21 cellular contexts compared by ENCODE assay signal in the genomic region with DNA sequence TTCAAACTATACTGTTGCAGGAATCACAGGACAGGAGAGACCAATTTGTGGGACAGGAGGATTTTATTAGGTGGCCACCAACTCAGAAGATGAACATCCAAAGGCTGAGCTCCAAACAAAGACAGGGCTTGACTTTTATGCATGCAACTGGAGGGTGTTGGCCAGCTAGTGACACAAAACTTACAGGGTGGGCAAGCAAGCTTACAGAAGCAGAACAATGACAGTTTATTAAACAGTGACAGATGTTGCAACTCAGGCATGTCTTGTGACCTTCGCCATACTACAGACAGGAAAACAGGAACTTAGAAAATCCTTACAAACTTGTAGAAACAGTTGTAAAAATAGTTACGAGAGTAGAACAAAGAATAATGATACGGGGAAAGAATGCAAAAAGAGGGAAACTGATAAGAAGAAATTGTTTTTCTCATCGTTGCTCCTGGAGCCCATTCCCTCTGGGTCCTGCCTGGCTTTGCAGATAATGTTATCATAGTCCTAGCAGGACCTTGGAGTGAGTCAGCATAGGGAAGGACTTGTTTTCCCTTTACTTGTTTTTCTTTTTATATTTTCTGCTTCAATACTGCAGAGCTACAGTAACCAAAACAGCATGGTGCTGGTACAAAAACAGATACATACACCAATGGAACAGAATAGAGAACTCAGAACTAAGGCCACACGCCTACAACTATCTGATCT.
DNase-seq lines count a peak whose midpoint lies in the region; ATAC-seq, FAIRE-seq and TF ChIP-seq lines count a peak whose summit lies in the region.
"Had no signal": no experiment of that assay in that cellular context is flagged by ENCODE, and none has a peak within 500 bp of the region (broad histone marks: within the 10 kb centered on the region; RNA-seq: fewer than 3 reads in every experiment).

No MANE protein-coding gene starts in this region.

- FAIRE-seq in GM12878 (lab: Jason Lieb, UNC): no peak
- FAIRE-seq: colon, urothelium cell line had no signal

- TF ChIP-seq RAD21 in GM12878 (IDR thresholded peaks at IDR 0.05; ENCODE audit: insufficient read depth, low read depth, low read length): no peak

- H3K4me1 ChIP-seq in GM12878 (ENCODE audit: control insufficient read depth, insufficient read depth, low read length) (no peaks in the 10 kb centered on the region), neuronal stem cell (ENCODE audit: control insufficient read depth in 2 of 2, insufficient read depth in 1 of 2, low read depth in 1 of 2, low read length in 2 of 2) (no peaks in the 10 kb centered on the region), ascending aorta (no peaks in the 10 kb centered on the region), Caco-2 (peaks cover 5% of the 10 kb centered on the region; the same call in 1 of the 2 replicates)
- H3K4me1 ChIP-seq: gastrocnemius medialis, sigmoid colon had no signal

- WGBS in GM12878 (ENCODE audit: insufficient coverage, insufficient replicate concordance, low lambda C conversion rate, missing lambda C conversion rate): 15% methylated on average over 5 of the region's 5 CpGs
- no CpG with 5 or more reads among the region's 5 CpGs for WGBS in neuronal stem cell (ENCODE audit: extremely low coverage in 2 of 2, insufficient read length in 2 of 2, insufficient replicate concordance in 1 of 2), 2 donors

- no peak overlapping the region for H3K27ac Mint-ChIP-seq in Caco-2 (ENCODE audit: unreplicated experiment)
- H3K27ac Mint-ChIP-seq: activated CD8-positive, alpha-beta T cell treated with anti-CD3 and anti-CD28 coated beads for 36 hours; activated naive CD8-positive, alpha-beta T cell; activated T-cell treated with anti-CD3 and anti-CD28 coated beads, Interleukin-2, amount 50 U/mL, for 24 hours; stimulated activated naive CD8-positive, alpha-beta T cell treated with anti-CD3 and anti-CD28 coated beads, Interleukin-15, Interleukin-2, amounts not matched to agents 100 ng/mL and 50 ng/mL, for 24 hours; WTC11 had no signal

- peaks cover 9% of the 10 kb centered on the region for H3K9me3 Mint-ChIP-seq in Caco-2 (ENCODE audit: unreplicated experiment)
- H3K9me3 Mint-ChIP-seq: stimulated activated naive CD8-positive, alpha-beta T cell treated with anti-CD3 and anti-CD28 coated beads, Interleukin-15, Interleukin-2, amounts not matched to agents 100 ng/mL and 50 ng/mL, for 24 hours had no signal

- H3K23ac ChIP-seq in neuronal stem cell (ENCODE audit: low read depth, low read length, poor library complexity): no peak overlapping the region

- no peak overlapping the region for H3K4me3 Mint-ChIP-seq in Caco-2 (ENCODE audit: unreplicated experiment)
- H3K4me3 Mint-ChIP-seq: activated CD8-positive, alpha-beta T cell treated with anti-CD3 and anti-CD28 coated beads for 36 hours; activated naive CD8-positive, alpha-beta T cell; activated T-cell treated with anti-CD3 and anti-CD28 coated beads, Interleukin-2, amount 50 U/mL, for 24 hours; stimulated activated naive CD8-positive, alpha-beta T cell treated with anti-CD3 and anti-CD28 coated beads, Interleukin-15, Interleukin-2, amounts not matched to agents 100 ng/mL and 50 ng/mL, for 24 hours; WTC11 had no signal

- CTCF ChIA-PET in GM12878 (lab: Yijun Ruan, JAX) (interaction anchor here (0.6 kb wide), 1 partner anchor 397 kb away, joined by 3 read pairs; no protein-coding TSS in a partner anchor), Caco-2 (lab: Charles Lee) (no interaction called here)

- DNase-seq in CD1c-positive myeloid dendritic cell (ENCODE audit: extremely low spot score): peak; percentile 80
- DNase-seq in NB4 (ENCODE audit: low read depth): peak; percentile 95
- DNase-seq in GM12878 (ENCODE audit: low read depth, low spot score): no peak
- DNase-seq in neuronal stem cell (ENCODE audit: low spot score): no peak
- DNase-seq in NCI-H748 treated with DMSO at 0.1 percent for 48 hours (lab: John Stamatoyannopoulos, UW): no peak
- DNase-seq in ascending aorta (ENCODE audit: low spot score in 2 of 2): no peak
- no peak for DNase-seq in Caco-2
- DNase-seq: activated CD8-positive, alpha-beta T cell treated with anti-CD3 and anti-CD28 coated beads for 36 hours; activated T-cell treated with anti-CD3 and anti-CD28 coated beads, Interleukin-2, amount 50 U/mL, for 24 hours; gastrocnemius medialis; left cardiac atrium; NCI-H1436 treated with DMSO at 0.1 percent for 48 hours; nucleus accumbens; sigmoid colon; stimulated activated CD4-positive, alpha-beta T cell treated with anti-CD3 and anti-CD28 coated beads, Interleukin-1b, Interleukin-23, amount 100 ng/mL, for 48 hours had no signal

- SMC1A ChIA-PET in GM12878 (lab: Charles Lee; ENCODE audit: uncharacterized antibody, unreplicated experiment): interaction anchor here (0.8 kb wide), 1 partner anchor 19 kb away, joined by 3 read pairs; no protein-coding TSS in a partner anchor

- no peak for TF ChIP-seq POLR2A in NB4 (IDR thresholded peaks at IDR 0.05; ENCODE audit: extremely low read depth, insufficient read length)
- TF ChIP-seq POLR2A in GM12878 (IDR thresholded peaks at IDR 0.05; ENCODE audit: low read depth, low read length): no peak

- no peak overlapping the region for H2BK5ac ChIP-seq in neuronal stem cell (ENCODE audit: low read length)

- POLR2A ChIA-PET in GM12878 (lab: Charles Lee) (no interaction called here), Caco-2 (lab: Charles Lee) (no interaction called here)

- in situ Hi-C loops in GM12878 (cut with MboI): no loop called here

- TF ChIP-seq EP300 in GM12878 (IDR thresholded peaks at IDR 0.05; ENCODE audit: borderline replicate concordance in 1 of 2, control insufficient read depth in 1 of 2, low read depth in 2 of 2, low read length in 2 of 2): no peak

- H3K4me3 ChIP-seq in NB4 (ENCODE audit: low read depth, low read length): peak overlapping the region; percentile 25
- H3K4me3 ChIP-seq in GM12878: no peak overlapping the region
- no peak overlapping the region for H3K4me3 ChIP-seq in neuronal stem cell (ENCODE audit: low read length in 2 of 2)
- H3K4me3 ChIP-seq in ascending aorta: no peak overlapping the region
- H3K4me3 ChIP-seq in Caco-2 (ENCODE audit: low read depth, low read length): no peak overlapping the region
- H3K4me3 ChIP-seq: gastrocnemius medialis, sigmoid colon had no signal

- no peak overlapping the region for H2AFZ ChIP-seq in GM12878 (ENCODE audit: control insufficient read depth, low read depth, low read length)
- peak overlapping the region; percentile 13 for H2AFZ ChIP-seq in neuronal stem cell (ENCODE audit: low read length)

- H3K4ac ChIP-seq in neuronal stem cell (ENCODE audit: low read length): no peak overlapping the region

- H2BK120ac ChIP-seq in neuronal stem cell (ENCODE audit: low read depth, low read length): no peak overlapping the region

- no peaks in the 10 kb centered on the region for H3K36me3 Mint-ChIP-seq in Caco-2 (ENCODE audit: insufficient read depth, unreplicated experiment)
- H3K36me3 Mint-ChIP-seq: activated naive CD8-positive, alpha-beta T cell; WTC11 had no signal

- H3K4me2 ChIP-seq in GM12878 (ENCODE audit: control insufficient read depth, insufficient read depth) (no peak overlapping the region), neuronal stem cell (ENCODE audit: insufficient read depth, low read length, poor library complexity, severe bottlenecking) (no peak overlapping the region)

- H3K4me1 Mint-ChIP-seq in Caco-2 (ENCODE audit: low read depth, unreplicated experiment): peaks cover 8% of the 10 kb centered on the region

- no peak overlapping the region for H3K18ac ChIP-seq in neuronal stem cell (ENCODE audit: low read length)

- H3K9ac ChIP-seq in GM12878 (ENCODE audit: control insufficient read depth, insufficient read depth, low read length) (no peak overlapping the region), neuronal stem cell (ENCODE audit: low read depth, low read length, poor library complexity) (no peak overlapping the region)

- H3K36me3 ChIP-seq in GM12878 (ENCODE audit: control insufficient read depth in 2 of 2, insufficient read depth in 2 of 2, low read length in 1 of 2) (no peaks in the 10 kb centered on the region), neuronal stem cell (replicated peaks in 1 of 2; ENCODE audit: control insufficient read depth in 2 of 2, insufficient read depth in 2 of 2, low read length in 2 of 2) (no peaks in the 10 kb centered on the region), ascending aorta (no peaks in the 10 kb centered on the region), Caco-2 (ENCODE audit: control insufficient read depth, insufficient read depth, low read length) (no peaks in the 10 kb centered on the region)
- H3K36me3 ChIP-seq: gastrocnemius medialis, sigmoid colon had no signal

- RAD21 ChIA-PET in GM12878 (lab: Charles Lee; ENCODE audit: unreplicated experiment): no interaction called here

- H3K27ac ChIP-seq in GM12878 (ENCODE audit: control insufficient read depth, insufficient read depth) (no peak overlapping the region), neuronal stem cell (replicated peaks; ENCODE audit: low read length) (no peak overlapping the region), ascending aorta (no peak overlapping the region)
- H3K27ac ChIP-seq: gastrocnemius medialis, sigmoid colon had no signal

- H3K79me1 ChIP-seq in neuronal stem cell (ENCODE audit: low read depth, low read length): no peaks in the 10 kb centered on the region

- H3K14ac ChIP-seq in neuronal stem cell (ENCODE audit: low read length): no peak overlapping the region

- H3K79me2 ChIP-seq in GM12878 (ENCODE audit: control insufficient read depth, insufficient read depth, low read length): no peaks in the 10 kb centered on the region

- H4K20me1 ChIP-seq in GM12878 (ENCODE audit: control insufficient read depth, insufficient read depth): no peaks in the 10 kb centered on the region

- H4K8ac ChIP-seq in neuronal stem cell (ENCODE audit: low read depth, low read length): no peak overlapping the region

- no peak overlapping the region for H2BK12ac ChIP-seq in neuronal stem cell (ENCODE audit: low read length)

- intact Hi-C loops in GM12878 (cut with micrococcal nuclease; ENCODE audit: unreplicated experiment): no loop called here
- intact Hi-C loops in ascending aorta (cut with DNase I): no loop called here
- intact Hi-C loops in Caco-2 (cut with micrococcal nuclease; ENCODE audit: unreplicated experiment): loop anchor here (10.0 kb wide), 1 partner anchor 63 kb away; no protein-coding TSS in a partner anchor

- no peak overlapping the region for H2AK5ac ChIP-seq in neuronal stem cell (ENCODE audit: low read depth, low read length)

- no peaks in the 10 kb centered on the region for H3K27me3 ChIP-seq in GM12878 (replicated peaks in 1 of 2; ENCODE audit: control insufficient read depth in 2 of 2, insufficient read depth in 2 of 2, low read length in 1 of 2)
- H3K27me3 ChIP-seq in neuronal stem cell (ENCODE audit: control insufficient read depth in 3 of 3, insufficient read depth in 3 of 3, low read depth in 1 of 3, low read length in 3 of 3): no peaks in the 10 kb centered on the region
- no peaks in the 10 kb centered on the region for H3K27me3 ChIP-seq in ascending aorta
- H3K27me3 ChIP-seq in Caco-2 (replicated peaks; ENCODE audit: control insufficient read depth, insufficient read depth, low read length): no peaks in the 10 kb centered on the region
- H3K27me3 ChIP-seq: gastrocnemius medialis, sigmoid colon had no signal

- peak; percentile 40; the same call in 1 of the 3 replicates for ATAC-seq in GM12878
- no peak for ATAC-seq in GM19463 (IDR thresholded peaks at IDR 0.05; ENCODE audit: unreplicated experiment)
- ATAC-seq: activated CD8-positive, alpha-beta T cell treated with anti-CD3 and anti-CD28 coated beads for 36 hours; gastrocnemius medialis; WTC11 had no signal

- H3K9me3 ChIP-seq in GM12878 (replicated peaks; ENCODE audit: control insufficient read depth, insufficient read depth, low read length) (no peaks in the 10 kb centered on the region), neuronal stem cell (replicated peaks in 1 of 2; ENCODE audit: control insufficient read depth in 2 of 2, insufficient read depth in 1 of 2, low read depth in 1 of 2, low read length in 2 of 2) (no peaks in the 10 kb centered on the region), ascending aorta (no peaks in the 10 kb centered on the region), Caco-2 (no peaks in the 10 kb centered on the region)
- H3K9me3 ChIP-seq: gastrocnemius medialis, sigmoid colon had no signal

- no peak overlapping the region for H2BK15ac ChIP-seq in neuronal stem cell (ENCODE audit: low read length)

- TF ChIP-seq CTCF in NB4 (IDR thresholded peaks at IDR 0.05; ENCODE audit: low read depth, low read length): no peak
- TF ChIP-seq CTCF in GM12878 (IDR thresholded peaks at IDR 0.05 in 2 of 3, conservative IDR thresholded peaks at IDR 0.05 in 1 of 3; ENCODE audit: control insufficient read depth in 2 of 3, extremely low read depth in 1 of 3, insufficient read depth in 1 of 3, low read depth in 3 of 3, low read length in 3 of 3): no peak
- TF ChIP-seq CTCF in ascending aorta (IDR thresholded peaks at IDR 0.05): no peak
- TF ChIP-seq CTCF in Caco-2 (IDR thresholded peaks at IDR 0.05; ENCODE audit: insufficient read depth in 1 of 2, low read depth in 1 of 2, low read length in 1 of 2, severe bottlenecking in 1 of 2, unreplicated experiment in 1 of 2): no peak

- no peaks in the 10 kb centered on the region for H3K27me3 Mint-ChIP-seq in Caco-2 (ENCODE audit: insufficient read depth, unreplicated experiment)
- H3K27me3 Mint-ChIP-seq: activated CD8-positive, alpha-beta T cell treated with anti-CD3 and anti-CD28 coated beads for 36 hours; activated naive CD8-positive, alpha-beta T cell; activated T-cell treated with anti-CD3 and anti-CD28 coated beads, Interleukin-2, amount 50 U/mL, for 24 hours; stimulated activated naive CD8-positive, alpha-beta T cell treated with anti-CD3 and anti-CD28 coated beads, Interleukin-15, Interleukin-2, amounts not matched to agents 100 ng/mL and 50 ng/mL, for 24 hours had no signal

- BruUV-seq in GM12878 (replicated peaks; lab: Mats Ljungman, UMichigan): no TSS peak
- BruUV-seq in Caco-2 (replicated peaks; lab: Mats Ljungman, UMichigan): no TSS peak

- no peak overlapping the region for H4K91ac ChIP-seq in neuronal stem cell (ENCODE audit: low read depth, low read length, poor library complexity)

Comparison
In these comparisons a context has a peak if more than half of its experiments do, and no peak if none do; other contexts are left out.
1. DNase-seq: peak in CD1c-positive myeloid dendritic cell (single experiment) and NB4 (single experiment); none in GM12878 (single experiment), neuronal stem cell (single experiment), NCI-H748 treated with DMSO at 0.1 percent for 48 hours (single experiment), ascending aorta (0 of 2) and Caco-2 (0 of 2).